19 cellular contexts compared by ENCODE assay signal in genomic region chr1:27713869-27714513, GRCh38. TPM values are rescaled to one million over a fixed set of nuclear protein-coding genes. Genes with fewer than 3 reads are reported as not detected.
DNase-seq lines count a peak whose midpoint lies in the region; ATAC-seq, FAIRE-seq and TF ChIP-seq lines count a peak whose summit lies in the region.
"Had no signal": no experiment of that assay in that cellular context is flagged by ENCODE, and none has a peak within 500 bp of the region (broad histone marks: within the 10 kb centered on the region; RNA-seq: fewer than 3 reads in every experiment).

No MANE protein-coding gene starts in this region.

- no peaks in the 10 kb centered on the region for H3K27me3 Mint-ChIP-seq in Caco-2 (ENCODE audit: insufficient read depth, unreplicated experiment)

- H3K9me3 Mint-ChIP-seq in Caco-2 (ENCODE audit: unreplicated experiment) = peaks cover 18% of the 10 kb centered on the region

- no peak overlapping the region for H3K4me2 ChIP-seq in H1 (ENCODE audit: insufficient read depth in 1 of 2, low read depth in 2 of 2, low read length in 2 of 2)
- H3K4me2 ChIP-seq in osteoblast (ENCODE audit: insufficient read depth, low read length) = no peak overlapping the region
- no peak overlapping the region for H3K4me2 ChIP-seq in PC-3 (ENCODE audit: low read length)
- H3K4me2 ChIP-seq: SK-N-SH had no signal

- BruUV-seq in Caco-2 (replicated peaks; lab: Mats Ljungman, UMichigan) = no TSS peak
- BruUV-seq in PC-3 (replicated peaks; lab: Mats Ljungman, UMichigan) = no TSS peak

- POLR2A ChIA-PET in Caco-2 (lab: Charles Lee) (no interaction called here), H1 (lab: Charles Lee; ENCODE audit: partially characterized antibody) (interaction anchor here (0.8 to 2.2 kb wide), 3 partner anchors 11 to 42 kb away, joined by 3 to 6 read pairs (median 4); partner anchors contain the start of genes FAM76A and IFI6), PC-3 (lab: Charles Lee; ENCODE audit: unreplicated experiment) (no interaction called here)

- H3K27ac ChIP-seq in KOPT-K1 (ENCODE audit: low read depth, low read length, poor library complexity, severe bottlenecking) (peak overlapping the region; percentile 83), H1 (ENCODE audit: low read depth, low read length) (no peak overlapping the region), osteoblast (ENCODE audit: low read depth, low read length) (no peak overlapping the region), substantia nigra (ENCODE audit: low read depth, low read length, poor library complexity, severe bottlenecking) (no peak overlapping the region), PC-3 (ENCODE audit: low read length) (no peak overlapping the region)

- H3K4me3 ChIP-seq in Caco-2 (ENCODE audit: low read depth, low read length) (no peak overlapping the region), H1 (ENCODE audit: extremely low read depth in 1 of 4, insufficient read depth in 2 of 4, low read depth in 3 of 4, low read length in 4 of 4) (no peak overlapping the region), osteoblast (ENCODE audit: insufficient read depth, low read length) (no peak overlapping the region), PC-3 (ENCODE audit: low read length) (no peak overlapping the region)

- 100% methylated on average over 3 of the region's 3 CpGs; no CpG with 5 or more reads in 1 of the 2 experiments for WGBS in H1 (ENCODE audit: extremely low coverage in 1 of 2, insufficient coverage in 1 of 2, insufficient read length in 1 of 2, insufficient replicate concordance in 2 of 2, low coverage in 1 of 2, low lambda C conversion rate in 2 of 2, missing lambda C conversion rate in 1 of 2), 2 experiments

- intact Hi-C loops in Caco-2 (cut with micrococcal nuclease; ENCODE audit: unreplicated experiment) (no loop called here), PC-3 (cut with micrococcal nuclease) (no loop called here)

- TF ChIP-seq EP300 in H1 (IDR thresholded peaks at IDR 0.05; ENCODE audit: borderline replicate concordance in 1 of 2, low read depth in 2 of 2, low read length in 2 of 2) = no peak

- no peak for TF ChIP-seq RAD21 in H1 (IDR thresholded peaks at IDR 0.05 in 1 of 2, conservative IDR thresholded peaks at IDR 0.05 in 1 of 2; ENCODE audit: low read depth in 2 of 2, low read length in 2 of 2)

- no peak overlapping the region for H3K23ac ChIP-seq in H1 (ENCODE audit: insufficient read length)

- H2BK5ac ChIP-seq in H1 (ENCODE audit: low read depth, low read length) = no peak overlapping the region; the same call in 1 of the 2 replicates

- H2BK12ac ChIP-seq in H1 (ENCODE audit: low read depth, low read length) = no peak overlapping the region

- ATAC-seq in GM18867 (IDR thresholded peaks at IDR 0.05; ENCODE audit: unreplicated experiment) (no peak), PC-3 (no peak)

- H3K27ac Mint-ChIP-seq in Caco-2 (ENCODE audit: unreplicated experiment) = peak overlapping the region; percentile 73
- H3K27ac Mint-ChIP-seq: B cell had no signal

- H3K4me1 ChIP-seq in Caco-2 (no peaks in the 10 kb centered on the region), H1 (replicated peaks in 1 of 4; ENCODE audit: control insufficient read depth in 3 of 4, insufficient read depth in 4 of 4, low read length in 3 of 4) (peaks cover 0 to 6% (median 1%) of the 10 kb centered on the region in 4 experiments; a peak in 1 of 7 replicates), osteoblast (ENCODE audit: insufficient read depth, low read length) (no peaks in the 10 kb centered on the region), PC-3 (ENCODE audit: insufficient read depth, low read length) (no peaks in the 10 kb centered on the region)

- CTCF ChIA-PET in Caco-2 (lab: Charles Lee) (no interaction called here), H1 (lab: Charles Lee; ENCODE audit: partially characterized antibody) (interaction anchor here (1.8 kb wide), 1 partner anchor 45 kb away, joined by 4 read pairs; no protein-coding TSS in a partner anchor), PC-3 (lab: Charles Lee) (no interaction called here)

- no peaks in the 10 kb centered on the region for H4K20me1 ChIP-seq in H1 (replicated peaks in 1 of 2; ENCODE audit: control insufficient read depth in 1 of 2, insufficient read depth in 2 of 2, low read length in 2 of 2)
- H4K20me1 ChIP-seq in osteoblast (ENCODE audit: insufficient read depth, low read length) = no peaks in the 10 kb centered on the region
- no peaks in the 10 kb centered on the region for H4K20me1 ChIP-seq in PC-3 (ENCODE audit: low read length)

- H3K4me1 Mint-ChIP-seq in Caco-2 (ENCODE audit: low read depth, unreplicated experiment) = peaks cover 7% of the 10 kb centered on the region
- H3K4me1 Mint-ChIP-seq: B cell had no signal

- H4K91ac ChIP-seq in H1 (replicated peaks; ENCODE audit: insufficient read length, low read length) = no peak overlapping the region

- H3K9me3 ChIP-seq in Caco-2 (no peaks in the 10 kb centered on the region), KOPT-K1 (ENCODE audit: insufficient read depth, low read length, poor library complexity, severe bottlenecking) (peaks cover 3% of the 10 kb centered on the region), H1 (ENCODE audit: insufficient read depth in 2 of 2, low read depth in 1 of 2, low read length in 1 of 2) (peaks cover 0 to 3% of the 10 kb centered on the region in 2 experiments; a peak in 2 of 4 replicates), osteoblast (ENCODE audit: low read depth, low read length) (peaks cover 4% of the 10 kb centered on the region), PC-3 (ENCODE audit: low read length) (no peaks in the 10 kb centered on the region)
- H3K9me3 ChIP-seq: SK-N-SH had no signal

- H2BK15ac ChIP-seq in H1 (ENCODE audit: low read length) = no peak overlapping the region

- H3K4me3 Mint-ChIP-seq in Caco-2 (ENCODE audit: unreplicated experiment) = no peak overlapping the region
- H3K4me3 Mint-ChIP-seq: B cell had no signal

- no peak overlapping the region for H2BK120ac ChIP-seq in H1 (replicated peaks; ENCODE audit: low read depth, low read length)

- no peaks in the 10 kb centered on the region for H3K9me2 ChIP-seq in PC-3 (replicated peaks; ENCODE audit: low read length)
- H3K9me2 ChIP-seq: SK-N-SH had no signal

- H3K36me3 ChIP-seq in Caco-2 (ENCODE audit: control insufficient read depth, insufficient read depth, low read length) (no peaks in the 10 kb centered on the region), KOPT-K1 (ENCODE audit: insufficient read depth, low read length) (no peaks in the 10 kb centered on the region), H1 (ENCODE audit: control insufficient read depth in 2 of 4, insufficient read depth in 4 of 4, low read length in 3 of 4) (no peaks in the 10 kb centered on the region), osteoblast (ENCODE audit: insufficient read depth, low read length) (no peaks in the 10 kb centered on the region), PC-3 (ENCODE audit: low read depth, low read length) (no peaks in the 10 kb centered on the region)

- no peak overlapping the region for H3K18ac ChIP-seq in H1 (ENCODE audit: extremely low read depth, low read length)

- no peaks in the 10 kb centered on the region for H3K27me3 ChIP-seq in Caco-2 (replicated peaks; ENCODE audit: control insufficient read depth, insufficient read depth, low read length)
- no peaks in the 10 kb centered on the region for H3K27me3 ChIP-seq in H1 (replicated peaks in 1 of 4; ENCODE audit: control insufficient read depth in 3 of 4, extremely low read depth in 1 of 4, insufficient read depth in 3 of 4, low read length in 3 of 4)
- peaks cover 8% of the 10 kb centered on the region for H3K27me3 ChIP-seq in osteoblast (ENCODE audit: insufficient read depth, low read length)
- no peaks in the 10 kb centered on the region for H3K27me3 ChIP-seq in PC-3 (ENCODE audit: low read length)

- H3K79me2 ChIP-seq in H1 (ENCODE audit: control insufficient read depth in 1 of 2, insufficient read depth in 2 of 2, low read length in 2 of 2) (no peaks in the 10 kb centered on the region), osteoblast (ENCODE audit: insufficient read depth, low read length) (no peaks in the 10 kb centered on the region), PC-3 (ENCODE audit: low read length) (no peaks in the 10 kb centered on the region)

- DNase-seq in Caco-2 = no peak
- no peak for DNase-seq in H1 (ENCODE audit: low read depth in 1 of 2, low spot score in 2 of 2)
- peak; percentile 22 for DNase-seq in osteoblast (ENCODE audit: insufficient read length, low spot score, missing footprints)
- no peak for DNase-seq in substantia nigra (lab: John Stamatoyannopoulos, UW)
- no peak for DNase-seq in PC-3
- DNase-seq in central memory CD4-positive, alpha-beta T cell = no peak
- DNase-seq: DMS 273 treated with DMSO at 0.1 percent for 48 hours, NCI-H1092, NCI-H187 treated with DMSO at 0.1 percent for 48 hours, NCI-H2107, SIG-M5, SK-N-SH had no signal

- no peak for FAIRE-seq in H1 (lab: Jason Lieb, UNC)
- FAIRE-seq: A204.1, GM12892, GM18507, H54 had no signal

- no peak overlapping the region for H2BK20ac ChIP-seq in H1 (ENCODE audit: low read length)

- H3K36me3 Mint-ChIP-seq in Caco-2 (ENCODE audit: insufficient read depth, unreplicated experiment) = no peaks in the 10 kb centered on the region

- peak overlapping the region in 1 of 4 experiments; percentile 7; a peak in 1 of 7 replicates for H3K9ac ChIP-seq in H1 (replicated peaks in 1 of 4; ENCODE audit: extremely low read depth in 1 of 4, low read depth in 3 of 4, low read length in 3 of 4)
- H3K9ac ChIP-seq in PC-3 (ENCODE audit: low read length) = no peak overlapping the region
- H3K9ac ChIP-seq: SK-N-SH had no signal

- H2AK5ac ChIP-seq in H1 (ENCODE audit: low read depth, low read length) = no peak overlapping the region

- no peak overlapping the region for H4K8ac ChIP-seq in H1 (ENCODE audit: extremely low read depth, insufficient read depth, low read length)

- H3F3A ChIP-seq in PC-3 (ENCODE audit: low read length, unreplicated experiment) = no peaks in the 10 kb centered on the region

- TF ChIP-seq CTCF in Caco-2 (IDR thresholded peaks at IDR 0.05; ENCODE audit: insufficient read depth in 1 of 2, low read depth in 1 of 2, low read length in 1 of 2, severe bottlenecking in 1 of 2, unreplicated experiment in 1 of 2) (no peak), H1 (IDR thresholded peaks at IDR 0.05; ENCODE audit: control extremely low read depth in 1 of 3, insufficient read depth in 1 of 3, low read depth in 1 of 3, low read length in 3 of 3) (no peak), osteoblast (IDR thresholded peaks at IDR 0.05; ENCODE audit: extremely low read depth, low read depth, low read length) (no peak), PC-3 (conservative IDR thresholded peaks at IDR 0.05; ENCODE audit: low read depth, low read length) (no peak)

- no peak overlapping the region for H3K56ac ChIP-seq in H1 (replicated peaks; ENCODE audit: insufficient read length, low read depth, low read length)

- no peak overlapping the region for H4K5ac ChIP-seq in H1 (ENCODE audit: insufficient read length, low read depth, low read length)

- H3K4ac ChIP-seq in H1 (replicated peaks; ENCODE audit: insufficient read length, low read depth, low read length) = no peak overlapping the region

- H3K14ac ChIP-seq in H1 (ENCODE audit: insufficient read length) = no peak overlapping the region

- H3K23me2 ChIP-seq in H1 (ENCODE audit: low read depth, low read length) = no peaks in the 10 kb centered on the region; the same call in 1 of the 2 replicates

- no peaks in the 10 kb centered on the region for H3K79me1 ChIP-seq in H1 (ENCODE audit: low read depth, low read length)

- TF ChIP-seq POLR2A in H1 (IDR thresholded peaks at IDR 0.05; ENCODE audit: control extremely low read depth in 1 of 2, low read depth in 2 of 2, low read length in 2 of 2) = no peak

- H2AFZ ChIP-seq in H1 (ENCODE audit: low read length) (peak overlapping the region; percentile 92; the same call in 1 of the 2 replicates), osteoblast (ENCODE audit: low read length) (no peak overlapping the region), PC-3 (ENCODE audit: low read length) (no peak overlapping the region)

RNA-seq across cellular contexts. Expression of gene FAM76A, which starts 11.8 kb away (rescaled TPM):
- total RNA-seq in Caco-2 (2022) (9.4 and 9.8 TPM in 2 replicates), osteoblast (22.8 and 30.6 TPM in 2 replicates), PC-3 (2014; rRNA removed) (9.6 and 9.9 TPM in 2 replicates)
- total RNA-seq in H1 (2021; fragmentation: NEBNext Ultra II Directional; extraction: Animal tissue kit (Norgen Biotek cat#: 25700)) = 12.8 and 16.2 TPM in 2 replicates
- polyA plus RNA-seq in H1 (2011; rRNA removed) = 2.7 and 3.4 TPM in 2 replicates
- polyA plus RNA-seq in H1 (2011; cell fraction: cytosol; rRNA removed) = 5.2 TPM
- polyA plus RNA-seq in H1 (2011; cell fraction: nucleus; rRNA removed) = 5.9 TPM
- polyA plus RNA-seq in H1 (2012, experiment 1 of 2) = 8.3 to 9.4 TPM (median 9.1 TPM) in 4 replicates
- polyA plus RNA-seq in H1 (2012, experiment 2 of 2) = 1.2 TPM
- 7.5 TPM for polyA plus RNA-seq in H1 (2013, experiment 1 of 2)
- polyA plus RNA-seq in H1 (2013, experiment 2 of 2) = 8.1 TPM
- 10.1 and 15.7 TPM in 2 replicates for polyA minus RNA-seq in H1 (2011; rRNA and poly(A)+ RNA removed)
- polyA minus RNA-seq in H1 (2011; cell fraction: cytosol; rRNA and poly(A)+ RNA removed) = 10.3 TPM
- polyA minus RNA-seq in H1 (2011; cell fraction: nucleus; rRNA and poly(A)+ RNA removed) = 7.3 TPM

RNA-seq across cellular contexts. Expression of gene IFI6, which starts 42.0 kb away (rescaled TPM):
- total RNA-seq in Caco-2 (2022) = 39.0 and 44.5 TPM in 2 replicates
- 4.9 and 6.1 TPM in 2 replicates for total RNA-seq in H1 (2021; fragmentation: NEBNext Ultra II Directional; extraction: Animal tissue kit (Norgen Biotek cat#: 25700))
- 13.0 and 13.2 TPM in 2 replicates for polyA plus RNA-seq in H1 (2011; rRNA removed)
- polyA plus RNA-seq in H1 (2011; cell fraction: cytosol; rRNA removed) = 12.3 TPM
- polyA plus RNA-seq in H1 (2011; cell fraction: nucleus; rRNA removed) = 8.3 TPM
- 9.7 to 19.5 TPM (median 15.7 TPM) in 4 replicates for polyA plus RNA-seq in H1 (2012, experiment 1 of 2)
- 15.5 TPM for polyA plus RNA-seq in H1 (2012, experiment 2 of 2)
- polyA plus RNA-seq in H1 (2013, experiment 1 of 2) = 9.2 TPM
- polyA plus RNA-seq in H1 (2013, experiment 2 of 2) = 11.9 TPM
- polyA minus RNA-seq in H1 (2011; rRNA and poly(A)+ RNA removed) = 0.79 and 1.7 TPM in 2 replicates
- 2.9 TPM for polyA minus RNA-seq in H1 (2011; cell fraction: cytosol; rRNA and poly(A)+ RNA removed)
- 1.9 TPM for polyA minus RNA-seq in H1 (2011; cell fraction: nucleus; rRNA and poly(A)+ RNA removed)
- 101 and 497 TPM in 2 replicates for total RNA-seq in osteoblast
- total RNA-seq in PC-3 (2014; rRNA removed) = 15.7 and 16.5 TPM in 2 replicates

RNA-seq across cellular contexts. Expression of gene STX12, which starts 59.0 kb away (rescaled TPM):
- total RNA-seq in Caco-2 (2022) = 19.6 and 21.5 TPM in 2 replicates
- 11.0 and 11.6 TPM in 2 replicates for total RNA-seq in H1 (2021; fragmentation: NEBNext Ultra II Directional; extraction: Animal tissue kit (Norgen Biotek cat#: 25700))
- 3.7 and 3.9 TPM in 2 replicates for polyA plus RNA-seq in H1 (2011; rRNA removed)
- 4.2 TPM for polyA plus RNA-seq in H1 (2011; cell fraction: cytosol; rRNA removed)
- polyA plus RNA-seq in H1 (2011; cell fraction: nucleus; rRNA removed) = 5.4 TPM
- polyA plus RNA-seq in H1 (2012, experiment 1 of 2) = 4.8 to 7.4 TPM (median 5.6 TPM) in 4 replicates
- 1.1 TPM for polyA plus RNA-seq in H1 (2012, experiment 2 of 2)
- polyA plus RNA-seq in H1 (2013, experiment 1 of 2) = 8.8 TPM
- polyA plus RNA-seq in H1 (2013, experiment 2 of 2) = 8.0 TPM
- 4.8 and 8.2 TPM in 2 replicates for polyA minus RNA-seq in H1 (2011; rRNA and poly(A)+ RNA removed)
- 3.2 TPM for polyA minus RNA-seq in H1 (2011; cell fraction: cytosol; rRNA and poly(A)+ RNA removed)
- 4.5 TPM for polyA minus RNA-seq in H1 (2011; cell fraction: nucleus; rRNA and poly(A)+ RNA removed)
- total RNA-seq in osteoblast = 61.6 and 67.0 TPM in 2 replicates
- total RNA-seq in PC-3 (2014; rRNA removed) = 18.6 and 28.5 TPM in 2 replicates
